Comparison of ENCODE assay signal across 21 cellular contexts in genomic region chr6:135314543-135314942, GRCh38.
DNase-seq lines count a peak whose midpoint lies in the region; TF ChIP-seq lines count a peak whose summit lies in the region.
"Had no signal": no experiment of that assay in that cellular context is flagged by ENCODE, and none has a peak within 500 bp of the region (broad histone marks: within the 10 kb centered on the region; RNA-seq: fewer than 3 reads in every experiment).

No MANE protein-coding gene starts in this region.

- no peak overlapping the region for H3K27ac ChIP-seq in H9 (ENCODE audit: insufficient read length, low read depth, low read length)
- H3K27ac ChIP-seq: coronary artery, lower lobe of right lung, upper lobe of right lung had no signal

- no peak overlapping the region for H3K56ac ChIP-seq in H9 (ENCODE audit: insufficient read length, low read depth, low read length)

- H2BK12ac ChIP-seq in H9 (ENCODE audit: insufficient read length, low read depth, low read length), result no peak overlapping the region

- no peak overlapping the region for H3K23ac ChIP-seq in H9 (ENCODE audit: insufficient read length, low read depth, low read length)

- H3K4me3 Mint-ChIP-seq in H9, result no peak overlapping the region
- H3K4me3 Mint-ChIP-seq: activated naive CD4-positive, alpha-beta T cell treated with anti-CD3 and anti-CD28 coated beads for 36 hours; CD14-positive monocyte; immature natural killer cell; naive B cell; T-helper 17 cell had no signal

- H3K4me2 ChIP-seq in H9 (ENCODE audit: insufficient read depth, insufficient read length, low read length), result no peak overlapping the region

- H3K23me2 ChIP-seq in H9 (ENCODE audit: insufficient read length, low read depth, low read length, poor library complexity, severe bottlenecking), result no peaks in the 10 kb centered on the region

- H3K4me3 ChIP-seq in NB4 (ENCODE audit: low read depth, low read length), result no peak overlapping the region
- H3K4me3 ChIP-seq: coronary artery, lower lobe of right lung, upper lobe of right lung had no signal

- WGBS in H9 (ENCODE audit: extremely low coverage, insufficient read length, low lambda C conversion rate), result no CpG with 5 or more reads among the region's 1 CpG

- peak; percentile 44 for DNase-seq in NCI-H2107 treated with DMSO at 0.1 percent for 48 hours (lab: John Stamatoyannopoulos, UW; ENCODE audit: unreplicated experiment)
- no peak for DNase-seq in NCI-H2107 (lab: John Stamatoyannopoulos, UW)
- no peak for DNase-seq in H9
- DNase-seq in NB4 (ENCODE audit: low read depth), result peak; percentile 36
- DNase-seq in iPS-NIHi7 (ENCODE audit: extremely low spot score), result peak; percentile 20
- DNase-seq in HK-2 (ENCODE audit: unreplicated experiment), result no peak
- no peak for DNase-seq in NCI-H1694 (lab: John Stamatoyannopoulos, UW)
- DNase-seq in activated effector memory CD4-positive, alpha-beta T cell treated with anti-CD3 and anti-CD28 coated beads, Interleukin-2, amount 50 U/mL, for 16 hours, result no peak
- DNase-seq: activated CD4-positive, alpha-beta T cell treated with anti-CD3 and anti-CD28 coated beads for 1 hour; activated CD8-positive, alpha-beta memory T cell treated with anti-CD3 and anti-CD28 coated beads, Interleukin-2, amount 50 U/mL, for 48 hours; activated naive CD4-positive, alpha-beta T cell treated with anti-CD3 and anti-CD28 coated beads for 36 hours; erythroblast; immature natural killer cell; lower lobe of right lung; naive B cell; SHP77 treated with DMSO at 0.1 percent for 48 hours; small intestine; T-helper 17 cell; upper lobe of right lung had no signal

- H3T11ph ChIP-seq in H9 (ENCODE audit: low read length), result no peak overlapping the region

- no peak overlapping the region for H3K4ac ChIP-seq in H9 (ENCODE audit: low read depth, low read length)

- no peaks in the 10 kb centered on the region for H4K20me1 ChIP-seq in H9 (ENCODE audit: control insufficient read depth, insufficient read depth, insufficient read length)

- TF ChIP-seq POLR2A in NB4 (IDR thresholded peaks at IDR 0.05; ENCODE audit: extremely low read depth, insufficient read length), result no peak

- H3K9ac ChIP-seq in H9 (ENCODE audit: extremely low read depth, insufficient read length, low read length), result no peak overlapping the region

- H2BK20ac ChIP-seq in H9 (ENCODE audit: low read depth, low read length, poor library complexity, severe bottlenecking), result no peak overlapping the region

- no peak overlapping the region for H4K8ac ChIP-seq in H9 (replicated peaks; ENCODE audit: insufficient read length, low read depth, low read length)

- H3K4me1 Mint-ChIP-seq in H9, result peaks cover 0 to 3% of the 10 kb centered on the region in 2 experiments; a peak in 2 of 4 replicates
- H3K4me1 Mint-ChIP-seq: immature natural killer cell, naive B cell, T-helper 17 cell had no signal

- no peak overlapping the region for H3K18ac ChIP-seq in H9 (ENCODE audit: insufficient read length, low read depth, low read length)

- TF ChIP-seq CTCF in H9 (conservative IDR thresholded peaks at IDR 0.05) (peak; percentile 46), NB4 (IDR thresholded peaks at IDR 0.05; ENCODE audit: low read depth, low read length) (no peak)

- no peak overlapping the region for H2BK120ac ChIP-seq in H9 (ENCODE audit: low read depth, low read length, poor library complexity, severe bottlenecking)

- no peaks in the 10 kb centered on the region for H3K27me3 ChIP-seq in H9 (ENCODE audit: insufficient read depth, low read length)
- H3K27me3 ChIP-seq: upper lobe of right lung had no signal

- H2AK5ac ChIP-seq in H9 (ENCODE audit: insufficient read length, low read length), result no peak overlapping the region

- H3K79me1 ChIP-seq in H9 (ENCODE audit: insufficient read depth, low read depth, low read length, poor library complexity, severe bottlenecking), result no peaks in the 10 kb centered on the region

- no peak overlapping the region for H2BK5ac ChIP-seq in H9 (ENCODE audit: insufficient read length, low read length)

- no peak overlapping the region for H3K14ac ChIP-seq in H9 (ENCODE audit: insufficient read depth, low read length)

- no peaks in the 10 kb centered on the region for H3K4me1 ChIP-seq in H9 (ENCODE audit: insufficient read depth, low read length)
- H3K4me1 ChIP-seq: lower lobe of right lung, upper lobe of right lung had no signal

- no peak overlapping the region for H4K91ac ChIP-seq in H9 (ENCODE audit: insufficient read length, low read depth, low read length)

- H3K9me3 Mint-ChIP-seq in H9, result no peaks in the 10 kb centered on the region
- H3K9me3 Mint-ChIP-seq: activated naive CD4-positive, alpha-beta T cell treated with anti-CD3 and anti-CD28 coated beads for 36 hours; CD14-positive monocyte; immature natural killer cell; naive B cell had no signal

- no peak overlapping the region for H4K5ac ChIP-seq in H9 (ENCODE audit: insufficient read length, low read depth, low read length)

- H2BK15ac ChIP-seq in H9 (ENCODE audit: low read depth, low read length), result no peak overlapping the region

- H3K79me2 ChIP-seq in H9 (ENCODE audit: insufficient read depth, low read length), result no peaks in the 10 kb centered on the region

- no peak overlapping the region for H2AFZ ChIP-seq in H9 (ENCODE audit: low read length)

- H3K27me3 Mint-ChIP-seq in H9 (ENCODE audit: low read depth), result no peaks in the 10 kb centered on the region
- H3K27me3 Mint-ChIP-seq: naive B cell, T-helper 17 cell had no signal

- H3K36me3 Mint-ChIP-seq in H9 (ENCODE audit: insufficient read depth in 1 of 3, low read depth in 3 of 3), result no peaks in the 10 kb centered on the region
- H3K36me3 Mint-ChIP-seq: CD14-positive monocyte, naive B cell had no signal

- no peaks in the 10 kb centered on the region for H3K9me3 ChIP-seq in H9 (ENCODE audit: control insufficient read depth, low read depth, low read length)
- H3K9me3 ChIP-seq: lower lobe of right lung, upper lobe of right lung had no signal

- no peak overlapping the region for H3K27ac Mint-ChIP-seq in H9
- H3K27ac Mint-ChIP-seq: activated naive CD4-positive, alpha-beta T cell treated with anti-CD3 and anti-CD28 coated beads for 36 hours; immature natural killer cell; naive B cell; T-helper 17 cell had no signal

Comparison
In these comparisons a context has a peak if more than half of its experiments do, and no peak if none do; other contexts are left out.
1. DNase-seq: peak in NCI-H2107 treated with DMSO at 0.1 percent for 48 hours (single experiment), NB4 (single experiment) and iPS-NIHi7 (single experiment); none in NCI-H2107 (single experiment), H9 (single experiment), HK-2 (single experiment), NCI-H1694 (single experiment) and activated effector memory CD4-positive, alpha-beta T cell treated with anti-CD3 and anti-CD28 coated beads, Interleukin-2, amount 50 U/mL, for 16 hours (single experiment).